Comparison of ENCODE assay signal across 26 cellular contexts in genomic region chr18:51955136-51955535, GRCh38.
DNase-seq lines count a peak whose midpoint lies in the region; ATAC-seq, FAIRE-seq and TF ChIP-seq lines count a peak whose summit lies in the region.
"Had no signal": no experiment of that assay in that cellular context is flagged by ENCODE, and none has a peak within 500 bp of the region (broad histone marks: within the 10 kb centered on the region; RNA-seq: fewer than 3 reads in every experiment).

No MANE protein-coding gene starts in this region.

- H3K4me3 ChIP-seq in BLaER1 treated with 17β-estradiol and CSF1 and Interleukin-3, amounts not matched to agents 10 nM and 100 nM: no peak overlapping the region
- H3K4me3 ChIP-seq in OCI-LY3 (ENCODE audit: low read length) (no peak overlapping the region), kidney (ENCODE audit: low read length in 2 of 2) (no peak overlapping the region)
- H3K4me3 ChIP-seq: GM12878 had no signal

- no peak for FAIRE-seq in kidney (lab: Jason Lieb, UNC)
- FAIRE-seq: A204.1, GM12878, GM19239 had no signal

- H3K27me3 ChIP-seq in BLaER1 treated with 17β-estradiol and CSF1 and Interleukin-3, amounts not matched to agents 10 nM and 100 nM: no peaks in the 10 kb centered on the region
- H3K27me3 ChIP-seq in OCI-LY3 (ENCODE audit: low read depth, low read length): no peaks in the 10 kb centered on the region
- H3K27me3 ChIP-seq: BE2C had no signal

- H3K27me3 Mint-ChIP-seq in activated T-cell treated with anti-CD3 and anti-CD28 coated beads, Interleukin-2, amount 50 U/mL, for 72 hours (ENCODE audit: low read depth): no peaks in the 10 kb centered on the region
- H3K27me3 Mint-ChIP-seq: CD4-positive, CD25-positive, alpha-beta regulatory T cell had no signal

- H4K20me1 ChIP-seq in BLaER1 treated with 17β-estradiol and CSF1 and Interleukin-3, amounts not matched to agents 10 nM and 100 nM: no peaks in the 10 kb centered on the region
- no peaks in the 10 kb centered on the region for H4K20me1 ChIP-seq in OCI-LY3 (ENCODE audit: insufficient read depth, low read length)

- peaks cover 0 to 4% of the 10 kb centered on the region in 2 donors for H3K9me3 Mint-ChIP-seq in activated T-cell treated with anti-CD3 and anti-CD28 coated beads, Interleukin-2, amount 50 U/mL, for 72 hours

- DNase-seq in kidney: peak; percentile 67
- no peak for DNase-seq in ecto neural progenitor cell (ENCODE audit: low spot score)
- DNase-seq in activated CD4-positive, CD25-positive, alpha-beta regulatory T cell treated with anti-CD3 and anti-CD28 coated beads, Interleukin-2, amount 50 U/mL, for 72 hours: no peak
- no peak for DNase-seq in stimulated activated CD4-positive, alpha-beta T cell treated with anti-CD3 and anti-CD28 coated beads, Interleukin-2, amount 100 ng/mL, for 48 hours
- no peak for DNase-seq in activated T-cell treated with anti-CD3 and anti-CD28 coated beads, Interleukin-2, amount 50 U/mL, for 72 hours
- DNase-seq: 8988T; ACHN; BE2C; C1 segment of cervical spinal cord; CD4-positive, alpha-beta memory T cell; CD4-positive, CD25-positive, alpha-beta regulatory T cell; CD8-positive, alpha-beta memory T cell; COR-L47; DMS 273 treated with DMSO at 0.1 percent for 48 hours; DMS153; DMS53; DMS79; DND-41; EL; GDM1 had no signal

- intact Hi-C loops in kidney (cut with DNase I): no loop called here

- H3K79me2 ChIP-seq in OCI-LY3 (ENCODE audit: low read length): no peaks in the 10 kb centered on the region

- no peaks in the 10 kb centered on the region for H3K4me1 Mint-ChIP-seq in activated T-cell treated with anti-CD3 and anti-CD28 coated beads, Interleukin-2, amount 50 U/mL, for 72 hours (ENCODE audit: low read depth)
- H3K4me1 Mint-ChIP-seq: CD14-positive monocyte; CD4-positive, alpha-beta memory T cell; CD4-positive, CD25-positive, alpha-beta regulatory T cell; CD8-positive, alpha-beta memory T cell had no signal

- peak overlapping the region in 8 of 11 experiments; percentile 3 to 71 (median 60); a peak in 11 of 22 replicates for H3K4me2 ChIP-seq in BLaER1 treated with 17β-estradiol and CSF1 and Interleukin-3, amounts not matched to agents 10 nM and 100 nM
- H3K4me2 ChIP-seq in OCI-LY3 (ENCODE audit: low read length): peak overlapping the region; percentile 58

- H3K36me3 ChIP-seq in BLaER1 treated with 17β-estradiol and CSF1 and Interleukin-3, amounts not matched to agents 10 nM and 100 nM: no peaks in the 10 kb centered on the region
- peaks cover 16% of the 10 kb centered on the region for H3K36me3 ChIP-seq in OCI-LY3 (replicated peaks; ENCODE audit: low read depth, low read length)
- H3K36me3 ChIP-seq in kidney (ENCODE audit: control insufficient read depth in 1 of 2, insufficient read depth in 2 of 2, low read length in 2 of 2): no peaks in the 10 kb centered on the region
- H3K36me3 ChIP-seq: BE2C had no signal

- H3K27ac Mint-ChIP-seq in activated T-cell treated with anti-CD3 and anti-CD28 coated beads, Interleukin-2, amount 50 U/mL, for 72 hours: no peak overlapping the region
- H3K27ac Mint-ChIP-seq: CD14-positive monocyte; CD4-positive, alpha-beta memory T cell; CD4-positive, CD25-positive, alpha-beta regulatory T cell; CD8-positive, alpha-beta memory T cell had no signal

- no peaks in the 10 kb centered on the region for H3K36me3 Mint-ChIP-seq in activated T-cell treated with anti-CD3 and anti-CD28 coated beads, Interleukin-2, amount 50 U/mL, for 72 hours (ENCODE audit: insufficient read depth in 2 of 2)
- H3K36me3 Mint-ChIP-seq: CD14-positive monocyte; CD4-positive, alpha-beta memory T cell; CD4-positive, CD25-positive, alpha-beta regulatory T cell; CD8-positive, alpha-beta memory T cell had no signal

- peaks cover 7 to 27% (median 15%) of the 10 kb centered on the region in 11 experiments; a peak in 21 of 22 replicates for H3K9me3 ChIP-seq in BLaER1 treated with 17β-estradiol and CSF1 and Interleukin-3, amounts not matched to agents 10 nM and 100 nM (replicated peaks in 1 of 11)
- H3K9me3 ChIP-seq in OCI-LY3 (ENCODE audit: insufficient read depth, low read length) (peaks cover 19% of the 10 kb centered on the region), kidney (ENCODE audit: control insufficient read depth in 1 of 2, low read length in 2 of 2) (no peaks in the 10 kb centered on the region)
- H3K9me3 ChIP-seq: BE2C had no signal

- peaks cover 10 to 58% (median 32%) of the 10 kb centered on the region in 10 experiments; a peak in 18 of 20 replicates for H3K4me1 ChIP-seq in BLaER1 treated with 17β-estradiol and CSF1 and Interleukin-3, amounts not matched to agents 10 nM and 100 nM
- H3K4me1 ChIP-seq in OCI-LY3 (ENCODE audit: low read length): peaks cover 60% of the 10 kb centered on the region
- H3K4me1 ChIP-seq in kidney (ENCODE audit: control insufficient read depth in 1 of 2, insufficient read depth in 1 of 2, low read depth in 1 of 2, low read length in 2 of 2): no peaks in the 10 kb centered on the region
- H3K4me1 ChIP-seq: BE2C had no signal

- TF ChIP-seq CTCF in OCI-LY3 (IDR thresholded peaks at IDR 0.05; ENCODE audit: low read depth, low read length) (no peak), kidney (IDR thresholded peaks at IDR 0.05; ENCODE audit: borderline replicate concordance, extremely low read depth, insufficient read depth) (no peak)

- no peak overlapping the region for H3K9ac ChIP-seq in BLaER1 treated with 17β-estradiol and CSF1 and Interleukin-3, amounts not matched to agents 10 nM and 100 nM
- H3K9ac ChIP-seq in OCI-LY3 (ENCODE audit: low read length) (peak overlapping the region; percentile 81; the same call in 1 of the 2 replicates), kidney (ENCODE audit: low read length in 2 of 2) (no peak overlapping the region)

- no peak for ATAC-seq in activated T-cell treated with anti-CD3 and anti-CD28 coated beads, Interleukin-2, amount 50 U/mL, for 72 hours (replicated peaks in 1 of 2)

- H3K27ac ChIP-seq in BLaER1 treated with 17β-estradiol and CSF1 and Interleukin-3, amounts not matched to agents 10 nM and 100 nM: peak overlapping the region in 1 of 11 experiments; percentile 67; a peak in 2 of 22 replicates
- H3K27ac ChIP-seq in OCI-LY3 (ENCODE audit: low read length): peak overlapping the region; percentile 88
- H3K27ac ChIP-seq in kidney (ENCODE audit: low read depth in 2 of 2, low read length in 2 of 2): no peak overlapping the region

- H2AFZ ChIP-seq in OCI-LY3 (ENCODE audit: low read depth, low read length): no peak overlapping the region

- H3K4me3 Mint-ChIP-seq in activated T-cell treated with anti-CD3 and anti-CD28 coated beads, Interleukin-2, amount 50 U/mL, for 72 hours: no peak overlapping the region
- H3K4me3 Mint-ChIP-seq: CD14-positive monocyte; CD4-positive, alpha-beta memory T cell; CD4-positive, CD25-positive, alpha-beta regulatory T cell; CD8-positive, alpha-beta memory T cell had no signal
